Comparison of ENCODE assay signal across 21 cellular contexts in genomic region chr13:104737713-104738112, GRCh38.
"Had no signal": no experiment of that assay in that cellular context is flagged by ENCODE, and none has a peak within 500 bp of the region (broad histone marks: within the 10 kb centered on the region; RNA-seq: fewer than 3 reads in every experiment).

No MANE protein-coding gene starts in this region.

- H3K4me3 ChIP-seq: adrenal gland, coronary artery, esophagus squamous epithelium, gastroesophageal sphincter, prostate gland, right lobe of liver, stomach, testis had no signal

- H3K4me3 Mint-ChIP-seq: activated CD4-positive, alpha-beta memory T cell treated with anti-CD3 and anti-CD28 coated beads for 36 hours; activated CD4-positive, alpha-beta T cell treated with anti-CD3 and anti-CD28 coated beads for 36 hours; activated CD8-positive, alpha-beta memory T cell treated with anti-CD3 and anti-CD28 coated beads, Interleukin-2, amount 10 ng/mL, durations not matched to agents 7 days and 5 days; activated naive CD4-positive, alpha-beta T cell treated with anti-CD3 and anti-CD28 coated beads, Interleukin-2, amount 10 ng/mL, durations not matched to agents 7 days and 5 days; central memory CD8-positive, alpha-beta T cell; natural killer cell treated with Interleukin-12 subunit alpha and Interleukin-12 subunit beta and Interleukin-15 and Interleukin-18, amount 100 ng/mL, for 72 hours; T-helper 17 cell had no signal

- H3K27ac Mint-ChIP-seq: activated CD4-positive, alpha-beta memory T cell treated with anti-CD3 and anti-CD28 coated beads for 36 hours; activated CD4-positive, alpha-beta T cell treated with anti-CD3 and anti-CD28 coated beads for 36 hours; activated CD8-positive, alpha-beta memory T cell treated with anti-CD3 and anti-CD28 coated beads, Interleukin-2, amount 10 ng/mL, durations not matched to agents 7 days and 5 days; activated naive CD4-positive, alpha-beta T cell treated with anti-CD3 and anti-CD28 coated beads, Interleukin-2, amount 10 ng/mL, durations not matched to agents 7 days and 5 days; activated T-helper 2 cell treated with anti-CD3 and anti-CD28 coated beads, Interferon-gamma antibody, Interleukin-2, Interleukin-4, amounts not matched to agents 10 μg/mL and 5 μg/mL and 100 μg/mL, durations not matched to agents 14 hours and 24 hours and 36 hours; natural killer cell treated with Interleukin-12 subunit alpha and Interleukin-12 subunit beta and Interleukin-15 and Interleukin-18, amount 100 ng/mL, for 72 hours; T-helper 17 cell had no signal

- H3K4me1 Mint-ChIP-seq: activated CD4-positive, alpha-beta T cell treated with anti-CD3 and anti-CD28 coated beads for 36 hours; activated CD8-positive, alpha-beta memory T cell treated with anti-CD3 and anti-CD28 coated beads, Interleukin-2, amount 10 ng/mL, durations not matched to agents 7 days and 5 days; activated naive CD4-positive, alpha-beta T cell treated with anti-CD3 and anti-CD28 coated beads, Interleukin-2, amount 10 ng/mL, durations not matched to agents 7 days and 5 days; central memory CD8-positive, alpha-beta T cell; T-helper 17 cell had no signal

- DNase-seq: activated CD4-positive, alpha-beta memory T cell treated with anti-CD3 and anti-CD28 coated beads for 36 hours; activated CD4-positive, alpha-beta T cell treated with anti-CD3 and anti-CD28 coated beads for 36 hours; activated CD8-positive, alpha-beta memory T cell treated with anti-CD3 and anti-CD28 coated beads, Interleukin-2, amount 10 ng/mL, durations not matched to agents 7 days and 5 days; activated naive CD4-positive, alpha-beta T cell treated with anti-CD3 and anti-CD28 coated beads, Interleukin-2, amount 10 ng/mL, durations not matched to agents 7 days and 5 days; activated T-cell treated with anti-CD3 and anti-CD28 coated beads, Interleukin-2, amount 50 U/mL, for 1 hour; adrenal gland; esophagus squamous epithelium; islet precursor cell; right lobe of liver; stimulated activated CD4-positive, alpha-beta T cell treated with anti-CD3 and anti-CD28 coated beads, Interleukin-12 subunit alpha, Interleukin-12 subunit beta, amount 100 ng/mL, for 4 hours; stimulated activated CD4-positive, alpha-beta T cell treated with anti-CD3 and anti-CD28 coated beads, Interleukin-2, amount 100 ng/mL, for 24 hours; stomach; T-helper 17 cell; testis; WERI-Rb-1 had no signal

- H3K9me3 Mint-ChIP-seq: activated CD4-positive, alpha-beta memory T cell treated with anti-CD3 and anti-CD28 coated beads for 36 hours; activated naive CD4-positive, alpha-beta T cell treated with anti-CD3 and anti-CD28 coated beads, Interleukin-2, amount 10 ng/mL, durations not matched to agents 7 days and 5 days; activated T-helper 2 cell treated with anti-CD3 and anti-CD28 coated beads, Interferon-gamma antibody, Interleukin-2, Interleukin-4, amounts not matched to agents 10 μg/mL and 5 μg/mL and 100 μg/mL, durations not matched to agents 14 hours and 24 hours and 36 hours had no signal

- H3K4me1 ChIP-seq: adrenal gland, esophagus squamous epithelium, gastroesophageal sphincter, prostate gland, right lobe of liver, stomach, testis had no signal

- ATAC-seq: activated CD4-positive, alpha-beta T cell treated with anti-CD3 and anti-CD28 coated beads for 36 hours; activated CD8-positive, alpha-beta memory T cell treated with anti-CD3 and anti-CD28 coated beads, Interleukin-2, amount 10 ng/mL, durations not matched to agents 7 days and 5 days; gastroesophageal sphincter; natural killer cell treated with Interleukin-12 subunit alpha and Interleukin-12 subunit beta and Interleukin-15 and Interleukin-18, amount 100 ng/mL, for 72 hours; right lobe of liver; T-helper 17 cell had no signal

- H3K27me3 ChIP-seq: adrenal gland, esophagus squamous epithelium, gastroesophageal sphincter, right lobe of liver, stomach, testis had no signal

- H3K27ac ChIP-seq: adrenal gland, coronary artery, esophagus squamous epithelium, gastroesophageal sphincter, prostate gland, right lobe of liver, stomach, testis, WERI-Rb-1 had no signal

- H3K36me3 ChIP-seq: adrenal gland, esophagus squamous epithelium, gastroesophageal sphincter, prostate gland, right lobe of liver, stomach, WERI-Rb-1 had no signal

- H3K27me3 Mint-ChIP-seq: activated CD8-positive, alpha-beta memory T cell treated with anti-CD3 and anti-CD28 coated beads, Interleukin-2, amount 10 ng/mL, durations not matched to agents 7 days and 5 days; activated naive CD4-positive, alpha-beta T cell treated with anti-CD3 and anti-CD28 coated beads, Interleukin-2, amount 10 ng/mL, durations not matched to agents 7 days and 5 days; central memory CD8-positive, alpha-beta T cell; T-helper 17 cell had no signal

- H3K36me3 Mint-ChIP-seq: activated CD4-positive, alpha-beta memory T cell treated with anti-CD3 and anti-CD28 coated beads for 36 hours; activated CD8-positive, alpha-beta memory T cell treated with anti-CD3 and anti-CD28 coated beads, Interleukin-2, amount 10 ng/mL, durations not matched to agents 7 days and 5 days; activated naive CD4-positive, alpha-beta T cell treated with anti-CD3 and anti-CD28 coated beads, Interleukin-2, amount 10 ng/mL, durations not matched to agents 7 days and 5 days; natural killer cell treated with Interleukin-12 subunit alpha and Interleukin-12 subunit beta and Interleukin-15 and Interleukin-18, amount 100 ng/mL, for 72 hours had no signal
